In the genomic region with DNA sequence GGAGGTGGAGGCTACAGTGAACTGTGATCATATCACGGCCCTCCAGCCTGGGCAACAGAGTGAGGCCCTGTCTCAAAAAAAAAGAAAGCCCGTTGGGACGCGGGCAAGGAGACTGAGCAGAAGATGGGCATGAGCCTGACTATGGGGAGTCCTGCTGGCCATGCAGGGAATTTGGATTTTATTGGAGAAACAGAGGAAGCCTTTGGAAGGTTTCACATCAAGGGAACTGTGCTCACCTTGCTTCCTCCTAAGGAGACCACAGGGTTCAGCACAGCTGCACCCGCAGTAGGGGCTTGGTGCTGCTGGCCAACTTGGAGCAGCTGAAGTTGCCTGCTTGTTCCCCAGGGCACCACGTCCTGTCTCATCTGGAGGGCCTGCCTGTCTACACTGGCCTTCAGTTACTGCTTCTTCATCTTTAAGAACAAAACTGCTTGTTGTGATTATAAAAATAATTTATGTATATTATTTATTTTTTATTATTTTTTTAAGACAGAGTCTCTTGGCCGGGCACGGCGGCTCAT, we compare ENCODE assay signal across 9 cellular contexts. TPM values are rescaled to one million over a fixed set of nuclear protein-coding genes. Genes with fewer than 3 reads are reported as not detected.
DNase-seq lines count a peak whose midpoint lies in the region; ATAC-seq and TF ChIP-seq lines count a peak whose summit lies in the region.
"Had no signal": no experiment of that assay in that cellular context is flagged by ENCODE, and none has a peak within 500 bp of the region (broad histone marks: within the 10 kb centered on the region; RNA-seq: fewer than 3 reads in every experiment).

No MANE protein-coding gene starts in this region.

- ATAC-seq in GM23338 (no peak), GM21825 (IDR thresholded peaks at IDR 0.05; ENCODE audit: unreplicated experiment) (no peak)
- ATAC-seq in activated T-helper 17 cell treated with anti-CD3 and anti-CD28 coated beads, Interleukin-2, amount 50 U/mL, for 72 hours (replicated peaks): no peak

- H3F3A ChIP-seq in GM23338 (replicated peaks; ENCODE audit: low read depth): peaks cover 11% of the 10 kb centered on the region

- H3K9me3 ChIP-seq in mucosa of rectum (ENCODE audit: control insufficient read depth in 2 of 2, low read length in 2 of 2) (no peaks in the 10 kb centered on the region), Karpas-422 (ENCODE audit: low read length) (no peaks in the 10 kb centered on the region)

- H2AFZ ChIP-seq in GM23338 (no peak overlapping the region), Karpas-422 (ENCODE audit: low read length) (no peak overlapping the region)

- no peaks in the 10 kb centered on the region for H3K9me2 ChIP-seq in GM23338 (ENCODE audit: insufficient read depth)
- H3K9me2 ChIP-seq in Karpas-422 (replicated peaks; ENCODE audit: insufficient read depth, low read length): no peaks in the 10 kb centered on the region

- peak overlapping the region; percentile 95; the same call in 1 of the 2 replicates for H3K4me2 ChIP-seq in GM23338
- no peak overlapping the region for H3K4me2 ChIP-seq in Karpas-422 (ENCODE audit: low read depth, low read length, poor library complexity, severe bottlenecking)

- H3K9me3 Mint-ChIP-seq in GM23338: no peaks in the 10 kb centered on the region; the same call in 1 of the 3 replicates
- no peaks in the 10 kb centered on the region for H3K9me3 Mint-ChIP-seq in activated T-helper 17 cell treated with anti-CD3 and anti-CD28 coated beads, Interleukin-2, amount 50 U/mL, for 72 hours

- H3K36me3 Mint-ChIP-seq in GM23338 (ENCODE audit: low read depth): peaks cover 3% of the 10 kb centered on the region; the same call in 1 of the 3 replicates
- H3K36me3 Mint-ChIP-seq in activated T-helper 17 cell treated with anti-CD3 and anti-CD28 coated beads, Interleukin-2, amount 50 U/mL, for 72 hours (ENCODE audit: low read depth): no peaks in the 10 kb centered on the region

- no peaks in the 10 kb centered on the region; the same call in 2 of the 3 replicates for H3K4me1 Mint-ChIP-seq in GM23338
- H3K4me1 Mint-ChIP-seq in activated T-helper 17 cell treated with anti-CD3 and anti-CD28 coated beads, Interleukin-2, amount 50 U/mL, for 72 hours: peaks cover 10% of the 10 kb centered on the region

- H3K27me3 ChIP-seq in GM23338 (ENCODE audit: insufficient read depth) (no peaks in the 10 kb centered on the region), mucosa of rectum (ENCODE audit: control insufficient read depth in 2 of 2, insufficient read depth in 2 of 2, low read length in 2 of 2) (no peaks in the 10 kb centered on the region), Karpas-422 (ENCODE audit: low read length) (no peaks in the 10 kb centered on the region)

- in situ Hi-C loops in ACHN (cut with HindIII; ENCODE audit: low pct_ligation_motif_present, low pct_unique_long_range_greater_than_20kb, low sequenced_read_pairs): no loop called here

- no peak for TF ChIP-seq CTCF in GM23338 (conservative IDR thresholded peaks at IDR 0.05; ENCODE audit: low read depth in 2 of 2)

- DNase-seq in ACHN (peak; percentile 41), GM23338 (ENCODE audit: low spot score) (no peak), NCI-H1417 (lab: John Stamatoyannopoulos, UW) (no peak), Karpas-422 (no peak), medulla oblongata (ENCODE audit: extremely low spot score) (no peak)
- DNase-seq: activated gamma-delta T cell treated with Interleukin-2 at 50 U/mL for 16 hours had no signal

- peaks cover 2% of the 10 kb centered on the region; the same call in 1 of the 2 replicates for H3K4me1 ChIP-seq in GM23338 (ENCODE audit: insufficient read depth)
- H3K4me1 ChIP-seq in mucosa of rectum (ENCODE audit: control insufficient read depth in 2 of 2, insufficient read depth in 2 of 2, low read length in 2 of 2): peaks cover 15 to 18% of the 10 kb centered on the region in 2 donors
- peaks cover 2% of the 10 kb centered on the region for H3K4me1 ChIP-seq in Karpas-422 (ENCODE audit: low read length)

- H3K27ac ChIP-seq in GM23338 (ENCODE audit: low read depth): no peak overlapping the region
- H3K27ac ChIP-seq in mucosa of rectum (ENCODE audit: low read depth in 2 of 2, low read length in 2 of 2): peak overlapping the region; percentile 85 to 89
- no peak overlapping the region for H3K27ac ChIP-seq in Karpas-422 (ENCODE audit: low read length)

- H3K27ac Mint-ChIP-seq in GM23338: no peak overlapping the region
- H3K27ac Mint-ChIP-seq in activated T-helper 17 cell treated with anti-CD3 and anti-CD28 coated beads, Interleukin-2, amount 50 U/mL, for 72 hours: peak overlapping the region; percentile 17

- peak overlapping the region; percentile 61 to 86 for H3K9ac ChIP-seq in mucosa of rectum (ENCODE audit: low read depth in 1 of 2, low read length in 2 of 2)
- no peak overlapping the region for H3K9ac ChIP-seq in Karpas-422 (ENCODE audit: low read length)

- H3K36me3 ChIP-seq in GM23338 (ENCODE audit: insufficient read depth): no peaks in the 10 kb centered on the region
- no peaks in the 10 kb centered on the region for H3K36me3 ChIP-seq in mucosa of rectum (ENCODE audit: control insufficient read depth in 2 of 2, insufficient read depth in 2 of 2, low read length in 2 of 2)
- no peaks in the 10 kb centered on the region for H3K36me3 ChIP-seq in Karpas-422 (ENCODE audit: insufficient read depth, low read length)

- H3K4me3 ChIP-seq in GM23338: peak overlapping the region; percentile 90; the same call in 1 of the 2 replicates
- H3K4me3 ChIP-seq in mucosa of rectum (ENCODE audit: low read length in 2 of 2): peak overlapping the region; percentile 77 to 79
- H3K4me3 ChIP-seq in Karpas-422 (ENCODE audit: low read length): no peak overlapping the region

- H3K4me3 Mint-ChIP-seq in GM23338: peak overlapping the region; percentile 68; the same call in 1 of the 3 replicates
- H3K4me3 Mint-ChIP-seq in activated T-helper 17 cell treated with anti-CD3 and anti-CD28 coated beads, Interleukin-2, amount 50 U/mL, for 72 hours: peak overlapping the region; percentile 68

- H4K20me1 ChIP-seq in GM23338 (replicated peaks; ENCODE audit: insufficient read depth): no peaks in the 10 kb centered on the region
- H4K20me1 ChIP-seq in Karpas-422 (ENCODE audit: insufficient read depth, low read depth, low read length): no peaks in the 10 kb centered on the region

- H3K27me3 Mint-ChIP-seq in GM23338 (ENCODE audit: insufficient read depth, low read depth, poor library complexity): peaks cover 3% of the 10 kb centered on the region
- H3K27me3 Mint-ChIP-seq in activated T-helper 17 cell treated with anti-CD3 and anti-CD28 coated beads, Interleukin-2, amount 50 U/mL, for 72 hours: no peaks in the 10 kb centered on the region

- no peaks in the 10 kb centered on the region for H3K79me2 ChIP-seq in GM23338 (replicated peaks; ENCODE audit: insufficient read depth)
- H3K79me2 ChIP-seq in Karpas-422 (ENCODE audit: low read length): no peaks in the 10 kb centered on the region

RNA-seq across cellular contexts. Expression of a gene that starts 1.5 kb away (rescaled TPM):
- 5.0 and 6.5 TPM in 2 replicates for total RNA-seq in GM23338 (2014; rRNA removed; shearing (Covaris generic))
- polyA plus RNA-seq in GM23338 (2016; fragmentation: Nextera tagmentation; extraction: Ambion mirVana): 5.9 and 7.7 TPM in 2 replicates
- 10 to 100 TPM; 11.2 to 15.3 TPM for total RNA-seq in activated T-helper 17 cell treated with anti-CD3 and anti-CD28 coated beads, Interleukin-2, amount 50 U/mL, for 72 hours
- 0.93 and 1.1 TPM in 2 replicates for total RNA-seq in Karpas-422 (2014; rRNA removed; shearing (Covaris generic); ENCODE audit: low replicate concordance)

RNA-seq across cellular contexts. Expression of a gene that starts 4.9 kb away (rescaled TPM):
- total RNA-seq in GM23338 (2014; rRNA removed; shearing (Covaris generic)): 65.6 and 76.8 TPM in 2 replicates
- 29.8 and 32.5 TPM in 2 replicates for polyA plus RNA-seq in GM23338 (2016; fragmentation: Nextera tagmentation; extraction: Ambion mirVana)
- total RNA-seq in activated T-helper 17 cell treated with anti-CD3 and anti-CD28 coated beads, Interleukin-2, amount 50 U/mL, for 72 hours: 10 to 100 TPM; 34.0 to 42.8 TPM
- 10.5 and 30.1 TPM in 2 replicates for total RNA-seq in Karpas-422 (2014; rRNA removed; shearing (Covaris generic); ENCODE audit: low replicate concordance)

RNA-seq across cellular contexts. Expression of a gene that starts 40.7 kb away (rescaled TPM):
- total RNA-seq in GM23338 (2014; rRNA removed; shearing (Covaris generic)): 24.5 and 35.4 TPM in 2 replicates
- polyA plus RNA-seq in GM23338 (2016; fragmentation: Nextera tagmentation; extraction: Ambion mirVana): 1.7 and 3.2 TPM in 2 replicates
- 10 to 100 TPM; 42.6 to 48.8 TPM for total RNA-seq in activated T-helper 17 cell treated with anti-CD3 and anti-CD28 coated beads, Interleukin-2, amount 50 U/mL, for 72 hours
- 0.07 and 0.19 TPM in 2 replicates for total RNA-seq in Karpas-422 (2014; rRNA removed; shearing (Covaris generic); ENCODE audit: low replicate concordance)

Comparison
In these comparisons a context has a peak if more than half of its experiments do, and no peak if none do; other contexts are left out.
1. H3K27ac ChIP-seq: peak in mucosa of rectum (2 of 2); none in GM23338 (single experiment) and Karpas-422 (single experiment).
2. RNA of a gene that starts 40.7 kb away (total RNA-seq): 42.6 to 48.8 TPM in activated T-helper 17 cell treated with anti-CD3 and anti-CD28 coated beads, Interleukin-2, amount 50 U/mL, for 72 hours and 24.5 to 35.4 TPM in GM23338; 0.07 to 0.19 TPM in Karpas-422; every median in the first group is over 10 times any median in the second.